In genomic region chr7:100275120-100275519, GRCh38 we compare ENCODE assay signal across 24 cellular contexts. TPM values are rescaled to one million over a fixed set of nuclear protein-coding genes. Genes with fewer than 3 reads are reported as not detected.
DNase-seq lines count a peak whose midpoint lies in the region; ATAC-seq and TF ChIP-seq lines count a peak whose summit lies in the region.
"Had no signal": no experiment of that assay in that cellular context is flagged by ENCODE, and none has a peak within 500 bp of the region (broad histone marks: within the 10 kb centered on the region; RNA-seq: fewer than 3 reads in every experiment).

No MANE protein-coding gene starts in this region.

- H3K9me3 ChIP-seq in CD8-positive, alpha-beta T cell (ENCODE audit: low read length), result no peaks in the 10 kb centered on the region
- H3K9me3 ChIP-seq: Peyer's patch had no signal

- no peak overlapping the region for H3K27ac ChIP-seq in CD8-positive, alpha-beta T cell (ENCODE audit: low read depth, low read length)
- H3K27ac ChIP-seq: GM23248, KMS-11, Peyer's patch had no signal

- H3K4me3 ChIP-seq in CD8-positive, alpha-beta T cell (ENCODE audit: low read depth, low read length), result no peak overlapping the region
- H3K4me3 ChIP-seq: GM23248, Peyer's patch had no signal

- no peaks in the 10 kb centered on the region for H3K9me3 Mint-ChIP-seq in activated T-cell treated with anti-CD3 and anti-CD28 coated beads, Interleukin-2, amount 50 U/mL, for 72 hours
- H3K9me3 Mint-ChIP-seq in activated T-cell treated with anti-CD3 and anti-CD28 coated beads, Interleukin-2, amount 50 U/mL, for 4 hours, result no peaks in the 10 kb centered on the region
- H3K9me3 Mint-ChIP-seq in CD8-positive, alpha-beta T cell, result no peaks in the 10 kb centered on the region
- H3K9me3 Mint-ChIP-seq in activated T-helper 17 cell treated with anti-CD3 and anti-CD28 coated beads, Interleukin-2, amount 50 U/mL, for 72 hours, result no peaks in the 10 kb centered on the region
- H3K9me3 Mint-ChIP-seq in stimulated activated effector memory CD8-positive, alpha-beta T cell treated with anti-CD3 and anti-CD28 coated beads, Interleukin-12 subunit alpha, Interleukin-12 subunit beta, amount 100 ng/mL, for 72 hours, result no peaks in the 10 kb centered on the region
- H3K9me3 Mint-ChIP-seq: CD4-positive, alpha-beta memory T cell; H9 had no signal

- H3K27me3 Mint-ChIP-seq in activated T-cell treated with anti-CD3 and anti-CD28 coated beads, Interleukin-2, amount 50 U/mL, for 72 hours (ENCODE audit: low read depth), result no peaks in the 10 kb centered on the region
- no peaks in the 10 kb centered on the region for H3K27me3 Mint-ChIP-seq in activated T-cell treated with anti-CD3 and anti-CD28 coated beads, Interleukin-2, amount 50 U/mL, for 4 hours (ENCODE audit: low read depth)
- H3K27me3 Mint-ChIP-seq in CD8-positive, alpha-beta T cell (ENCODE audit: low read depth), result no peaks in the 10 kb centered on the region
- H3K27me3 Mint-ChIP-seq in activated T-helper 17 cell treated with anti-CD3 and anti-CD28 coated beads, Interleukin-2, amount 50 U/mL, for 72 hours, result no peaks in the 10 kb centered on the region
- H3K27me3 Mint-ChIP-seq: CD4-positive, alpha-beta memory T cell had no signal

- POLR2A ChIA-PET in CD8-positive, alpha-beta T cell (lab: Charles Lee), result no interaction called here

- H3K4me1 Mint-ChIP-seq in activated T-cell treated with anti-CD3 and anti-CD28 coated beads, Interleukin-2, amount 50 U/mL, for 72 hours (ENCODE audit: low read depth), result peaks cover 25% of the 10 kb centered on the region
- H3K4me1 Mint-ChIP-seq in activated T-cell treated with anti-CD3 and anti-CD28 coated beads, Interleukin-2, amount 50 U/mL, for 4 hours (ENCODE audit: low read depth), result peaks cover 10% of the 10 kb centered on the region
- peaks cover 12% of the 10 kb centered on the region for H3K4me1 Mint-ChIP-seq in CD8-positive, alpha-beta T cell (ENCODE audit: low read depth)
- peaks cover 9% of the 10 kb centered on the region for H3K4me1 Mint-ChIP-seq in activated T-helper 17 cell treated with anti-CD3 and anti-CD28 coated beads, Interleukin-2, amount 50 U/mL, for 72 hours
- H3K4me1 Mint-ChIP-seq in stimulated activated effector memory CD8-positive, alpha-beta T cell treated with anti-CD3 and anti-CD28 coated beads, Interleukin-12 subunit alpha, Interleukin-12 subunit beta, amount 100 ng/mL, for 72 hours, result peaks cover 9% of the 10 kb centered on the region

- no peak for DNase-seq in activated T-cell treated with anti-CD3 and anti-CD28 coated beads, Interleukin-2, amount 50 U/mL, for 72 hours
- no peak for DNase-seq in activated T-cell treated with anti-CD3 and anti-CD28 coated beads, Interleukin-2, amount 50 U/mL, for 4 hours
- no peak for DNase-seq in CD8-positive, alpha-beta T cell
- DNase-seq in stimulated activated effector memory CD8-positive, alpha-beta T cell treated with anti-CD3 and anti-CD28 coated beads, Interleukin-12 subunit alpha, Interleukin-12 subunit beta, amount 100 ng/mL, for 72 hours (ENCODE audit: low spot score in 2 of 2), result no peak
- no peak for DNase-seq in NCI-H446 treated with DMSO at 0.1 percent for 48 hours (lab: John Stamatoyannopoulos, UW)
- DNase-seq: CD4-positive, alpha-beta memory T cell; DMS153; GM23248; H9; NCI-H1092 treated with DMSO at 0.1 percent for 48 hours; NCI-H1436 treated with DMSO at 0.1 percent for 48 hours; NCI-H1930; NCI-H2227 treated with DMSO at 0.1 percent for 48 hours; NCI-H510A treated with DMSO at 0.1 percent for 48 hours; NCI-H748 treated with DMSO at 0.1 percent for 48 hours; NK-92 treated with Interleukin-12 subunit alpha and Interleukin-12 subunit beta, amount 100 ng/mL, for 24 hours; Peyer's patch had no signal

- no peak for ATAC-seq in activated T-cell treated with anti-CD3 and anti-CD28 coated beads, Interleukin-2, amount 50 U/mL, for 72 hours (replicated peaks in 1 of 2)
- no peak for ATAC-seq in activated T-cell treated with anti-CD3 and anti-CD28 coated beads, Interleukin-2, amount 50 U/mL, for 4 hours
- no peak for ATAC-seq in CD8-positive, alpha-beta T cell
- no peak for ATAC-seq in activated T-helper 17 cell treated with anti-CD3 and anti-CD28 coated beads, Interleukin-2, amount 50 U/mL, for 72 hours (replicated peaks)
- no peak for ATAC-seq in stimulated activated effector memory CD8-positive, alpha-beta T cell treated with anti-CD3 and anti-CD28 coated beads, Interleukin-12 subunit alpha, Interleukin-12 subunit beta, amount 100 ng/mL, for 72 hours
- no peak for ATAC-seq in HG02623 (IDR thresholded peaks at IDR 0.05; ENCODE audit: unreplicated experiment)

- no peaks in the 10 kb centered on the region for H3K36me3 ChIP-seq in CD8-positive, alpha-beta T cell (ENCODE audit: insufficient read depth, low read length)
- H3K36me3 ChIP-seq: Peyer's patch had no signal

- CTCF ChIA-PET in CD8-positive, alpha-beta T cell (lab: Charles Lee), result no interaction called here

- H3K4me1 ChIP-seq in CD8-positive, alpha-beta T cell (ENCODE audit: insufficient read depth, low read length), result peaks cover 11% of the 10 kb centered on the region

- H3K36me3 Mint-ChIP-seq in activated T-cell treated with anti-CD3 and anti-CD28 coated beads, Interleukin-2, amount 50 U/mL, for 72 hours (ENCODE audit: insufficient read depth in 2 of 2), result no peaks in the 10 kb centered on the region
- no peaks in the 10 kb centered on the region for H3K36me3 Mint-ChIP-seq in activated T-cell treated with anti-CD3 and anti-CD28 coated beads, Interleukin-2, amount 50 U/mL, for 4 hours (ENCODE audit: insufficient read depth)
- peaks cover 4% of the 10 kb centered on the region for H3K36me3 Mint-ChIP-seq in CD8-positive, alpha-beta T cell
- H3K36me3 Mint-ChIP-seq in activated T-helper 17 cell treated with anti-CD3 and anti-CD28 coated beads, Interleukin-2, amount 50 U/mL, for 72 hours (ENCODE audit: low read depth), result no peaks in the 10 kb centered on the region
- H3K36me3 Mint-ChIP-seq in stimulated activated effector memory CD8-positive, alpha-beta T cell treated with anti-CD3 and anti-CD28 coated beads, Interleukin-12 subunit alpha, Interleukin-12 subunit beta, amount 100 ng/mL, for 72 hours, result peaks cover 8% of the 10 kb centered on the region

- no peak overlapping the region for H3K4me3 Mint-ChIP-seq in activated T-cell treated with anti-CD3 and anti-CD28 coated beads, Interleukin-2, amount 50 U/mL, for 72 hours
- H3K4me3 Mint-ChIP-seq in activated T-cell treated with anti-CD3 and anti-CD28 coated beads, Interleukin-2, amount 50 U/mL, for 4 hours, result no peak overlapping the region
- H3K4me3 Mint-ChIP-seq in CD8-positive, alpha-beta T cell, result no peak overlapping the region
- H3K4me3 Mint-ChIP-seq in activated T-helper 17 cell treated with anti-CD3 and anti-CD28 coated beads, Interleukin-2, amount 50 U/mL, for 72 hours, result no peak overlapping the region
- no peak overlapping the region for H3K4me3 Mint-ChIP-seq in stimulated activated effector memory CD8-positive, alpha-beta T cell treated with anti-CD3 and anti-CD28 coated beads, Interleukin-12 subunit alpha, Interleukin-12 subunit beta, amount 100 ng/mL, for 72 hours
- H3K4me3 Mint-ChIP-seq: H9 had no signal

- no peaks in the 10 kb centered on the region for H3K27me3 ChIP-seq in CD8-positive, alpha-beta T cell (ENCODE audit: insufficient read depth, low read length)
- H3K27me3 ChIP-seq: Peyer's patch had no signal

- intact Hi-C loops in CD8-positive, alpha-beta T cell (cut with DNase I, micrococcal nuclease), result no loop called here

- H3K27ac Mint-ChIP-seq in activated T-cell treated with anti-CD3 and anti-CD28 coated beads, Interleukin-2, amount 50 U/mL, for 72 hours, result peak overlapping the region; percentile 23
- H3K27ac Mint-ChIP-seq in CD8-positive, alpha-beta T cell, result peak overlapping the region; percentile 49
- H3K27ac Mint-ChIP-seq in activated T-helper 17 cell treated with anti-CD3 and anti-CD28 coated beads, Interleukin-2, amount 50 U/mL, for 72 hours, result peak overlapping the region; percentile 86
- H3K27ac Mint-ChIP-seq in stimulated activated effector memory CD8-positive, alpha-beta T cell treated with anti-CD3 and anti-CD28 coated beads, Interleukin-12 subunit alpha, Interleukin-12 subunit beta, amount 100 ng/mL, for 72 hours, result peak overlapping the region; percentile 11

- no peak for TF ChIP-seq CTCF in CD8-positive, alpha-beta T cell (IDR thresholded peaks at IDR 0.05)

RNA-seq across cellular contexts. Expression of gene SPDYE3, which starts 32.4 kb away (rescaled TPM):
- not detected for total RNA-seq in activated T-cell treated with anti-CD3 and anti-CD28 coated beads, Interleukin-2, amount 50 U/mL, for 72 hours
- total RNA-seq in activated T-cell treated with anti-CD3 and anti-CD28 coated beads, Interleukin-2, amount 50 U/mL, for 4 hours, result not detected
- not detected for total RNA-seq in CD8-positive, alpha-beta T cell
- total RNA-seq in activated T-helper 17 cell treated with anti-CD3 and anti-CD28 coated beads, Interleukin-2, amount 50 U/mL, for 72 hours, result not detected
- total RNA-seq: A673; CD4-positive, alpha-beta memory T cell; Daoy; GM23248; H9; HT1080; OCI-LY7; Peyer's patch had no signal

RNA-seq across cellular contexts. Expression of gene PVRIG, which starts 55.4 kb away (rescaled TPM):
- 10 to 100 TPM; 26.7 to 34.4 TPM for total RNA-seq in activated T-cell treated with anti-CD3 and anti-CD28 coated beads, Interleukin-2, amount 50 U/mL, for 72 hours
- total RNA-seq in activated T-cell treated with anti-CD3 and anti-CD28 coated beads, Interleukin-2, amount 50 U/mL, for 4 hours, result 10 to 100 TPM; 21.9 to 37.1 (median 27.8) TPM
- total RNA-seq in CD8-positive, alpha-beta T cell, result 10 to 100 TPM; 34.6 to 37.0 TPM
- 10 to 100 TPM; 16.1 to 28.5 TPM for total RNA-seq in activated T-helper 17 cell treated with anti-CD3 and anti-CD28 coated beads, Interleukin-2, amount 50 U/mL, for 72 hours
- total RNA-seq: A673, Daoy, GM23248, HT1080 had no signal

Comparison
In these comparisons a context has a peak if more than half of its experiments do, and no peak if none do; other contexts are left out.
1. H3K27ac Mint-ChIP-seq: peak in every context shown above with its lines; median percentile 86 in activated T-helper 17 cell treated with anti-CD3 and anti-CD28 coated beads, Interleukin-2, amount 50 U/mL, for 72 hours; 49 in CD8-positive, alpha-beta T cell; 23 in activated T-cell treated with anti-CD3 and anti-CD28 coated beads, Interleukin-2, amount 50 U/mL, for 72 hours; 11 in stimulated activated effector memory CD8-positive, alpha-beta T cell treated with anti-CD3 and anti-CD28 coated beads, Interleukin-12 subunit alpha, Interleukin-12 subunit beta, amount 100 ng/mL, for 72 hours.